ENCODE assay signal across 14 cellular contexts in genomic region chr1:48674641-48675040, GRCh38.
DNase-seq lines count a peak whose midpoint lies in the region; ATAC-seq and TF ChIP-seq lines count a peak whose summit lies in the region.
"Had no signal": no experiment of that assay in that cellular context is flagged by ENCODE, and none has a peak within 500 bp of the region (broad histone marks: within the 10 kb centered on the region; RNA-seq: fewer than 3 reads in every experiment).

No MANE protein-coding gene starts in this region.

- H3K27me3 Mint-ChIP-seq in T-cell = peaks cover 8 to 31% of the 10 kb centered on the region in 2 donors

- H3K4me1 ChIP-seq in GM23248 (ENCODE audit: insufficient read depth) (no peaks in the 10 kb centered on the region), SK-N-SH (ENCODE audit: control insufficient read depth in 1 of 2, insufficient read depth in 2 of 2, low read depth in 1 of 2, low read length in 1 of 2) (peaks cover 0 to 15% of the 10 kb centered on the region in 2 experiments; a peak in 1 of 4 replicates)
- H3K4me1 ChIP-seq: transverse colon had no signal

- H3K27me3 ChIP-seq in GM23248 (replicated peaks; ENCODE audit: insufficient read depth) = 0 out of 2 replicates have a peak, but pooled peaks cover 5% of the 10 kb centered on the region
- H3K27me3 ChIP-seq in SK-N-SH (ENCODE audit: insufficient read depth) = no peaks in the 10 kb centered on the region
- H3K27me3 ChIP-seq: transverse colon had no signal

- TF ChIP-seq RAD21 in SK-N-SH (IDR thresholded peaks at IDR 0.05; ENCODE audit: low read length) = no peak

- H3K9me3 Mint-ChIP-seq in T-cell = no peaks in the 10 kb centered on the region

- POLR2A ChIA-PET in SK-N-SH (lab: Yijun Ruan, JAX) = no interaction called here
- POLR2A ChIA-PET in T-cell (lab: Charles Lee) = no interaction called here

- CTCF ChIA-PET in SK-N-SH (lab: Yijun Ruan, JAX) (interaction anchor here (0.6 to 13.2 kb wide), 9 partner anchors 14 to 1675 kb away, joined by 3 to 162 read pairs (median 5); no protein-coding TSS in a partner anchor), T-cell (lab: Charles Lee) (interaction anchor here in 1 of 2 donors (0.6 kb wide), 1 partner anchor 632 kb away, joined by 10 read pairs; no protein-coding TSS in a partner anchor)

- H3K36me3 Mint-ChIP-seq in T-cell = no peaks in the 10 kb centered on the region
- H3K36me3 Mint-ChIP-seq: activated CD8-positive, alpha-beta memory T cell treated with anti-CD3 and anti-CD28 coated beads, Interleukin-2, amount 10 ng/mL, durations not matched to agents 7 days and 5 days had no signal

- no peak for TF ChIP-seq CTCF in SK-N-SH (IDR thresholded peaks at IDR 0.05)
- no peak for TF ChIP-seq CTCF in foreskin fibroblast (IDR thresholded peaks at IDR 0.05; ENCODE audit: low read depth, low read length)

- H3K9me3 ChIP-seq in GM23248 (ENCODE audit: low read depth) (no peaks in the 10 kb centered on the region), SK-N-SH (no peaks in the 10 kb centered on the region)
- H3K9me3 ChIP-seq: transverse colon had no signal

- H3K9ac ChIP-seq in GM23248 (no peak overlapping the region), SK-N-SH (no peak overlapping the region)

- H3K9me2 ChIP-seq in GM23248 (ENCODE audit: insufficient read depth) (no peaks in the 10 kb centered on the region), SK-N-SH (no peaks in the 10 kb centered on the region)

- H2AFZ ChIP-seq in GM23248 = no peak overlapping the region
- H2AFZ ChIP-seq in SK-N-SH (ENCODE audit: low read depth) = no peak overlapping the region

- H3K4me3 Mint-ChIP-seq in T-cell = no peak overlapping the region
- H3K4me3 Mint-ChIP-seq: activated CD8-positive, alpha-beta memory T cell treated with anti-CD3 and anti-CD28 coated beads, Interleukin-2, amount 10 ng/mL, durations not matched to agents 7 days and 5 days had no signal

- no peaks in the 10 kb centered on the region for H3K4me1 Mint-ChIP-seq in T-cell
- H3K4me1 Mint-ChIP-seq: activated CD8-positive, alpha-beta memory T cell treated with anti-CD3 and anti-CD28 coated beads, Interleukin-2, amount 10 ng/mL, durations not matched to agents 7 days and 5 days had no signal

- in situ Hi-C loops in GM23248 (cut with MboI) = no loop called here

- no peak overlapping the region for H3K27ac ChIP-seq in GM23248
- no peak overlapping the region for H3K27ac ChIP-seq in SK-N-SH (ENCODE audit: low read depth in 2 of 2, low read length in 1 of 2)
- H3K27ac ChIP-seq: transverse colon had no signal

- DNase-seq in A172 (ENCODE audit: low spot score) (peak; percentile 74), GM23248 (peak; percentile 61), SK-N-SH (peak; percentile 39), foreskin fibroblast (peak; percentile 30 to 79), anterior cingulate cortex (lab: John Stamatoyannopoulos, UW) (no peak), T-cell (no peak), RPMI8226 (no peak)
- DNase-seq: activated CD8-positive, alpha-beta memory T cell treated with anti-CD3 and anti-CD28 coated beads, Interleukin-2, amount 10 ng/mL, durations not matched to agents 7 days and 5 days; amniotic stem cell; effector memory CD4-positive, alpha-beta T cell; NCI-H2029; transverse colon had no signal

- H3F3A ChIP-seq in GM23248 (ENCODE audit: insufficient read depth) (no peaks in the 10 kb centered on the region), SK-N-SH (replicated peaks; ENCODE audit: insufficient read depth) (no peaks in the 10 kb centered on the region)

- no peaks in the 10 kb centered on the region for H3K36me3 ChIP-seq in GM23248 (ENCODE audit: low read depth)
- no peaks in the 10 kb centered on the region for H3K36me3 ChIP-seq in SK-N-SH (replicated peaks in 1 of 2; ENCODE audit: control insufficient read depth in 1 of 2, insufficient read depth in 2 of 2, low read length in 1 of 2)
- H3K36me3 ChIP-seq: transverse colon had no signal

- H3K79me2 ChIP-seq in GM23248 (ENCODE audit: insufficient read depth) (no peaks in the 10 kb centered on the region), SK-N-SH (ENCODE audit: insufficient read depth) (no peaks in the 10 kb centered on the region)

- H4K20me1 ChIP-seq in GM23248 (ENCODE audit: insufficient read depth) (no peaks in the 10 kb centered on the region), SK-N-SH (ENCODE audit: insufficient read depth) (no peaks in the 10 kb centered on the region)

- H3K4me3 ChIP-seq in GM23248 = no peak overlapping the region
- H3K4me3 ChIP-seq in SK-N-SH (ENCODE audit: low read depth in 2 of 2, low read length in 1 of 2) = no peak overlapping the region
- H3K4me3 ChIP-seq in foreskin fibroblast (ENCODE audit: low read depth in 1 of 2, low read length in 2 of 2) = no peak overlapping the region
- H3K4me3 ChIP-seq: transverse colon had no signal

- no peak overlapping the region for H3K4me2 ChIP-seq in GM23248 (ENCODE audit: unreplicated experiment)
- H3K4me2 ChIP-seq in SK-N-SH = 0 out of 2 replicates have a peak overlapping the region, but pooled peaks have one; percentile 20

- ATAC-seq in GM19455 (IDR thresholded peaks at IDR 0.05; ENCODE audit: unreplicated experiment) = no peak
- ATAC-seq in T-cell (replicated peaks in 1 of 4) = no peak
- ATAC-seq: activated CD8-positive, alpha-beta memory T cell treated with anti-CD3 and anti-CD28 coated beads, Interleukin-2, amount 10 ng/mL, durations not matched to agents 7 days and 5 days; sciatic nerve had no signal

- TF ChIP-seq EP300 in SK-N-SH (IDR thresholded peaks at IDR 0.05; ENCODE audit: borderline replicate concordance in 1 of 2, low read depth in 1 of 2, low read length in 1 of 2) = 0 out of 4 replicates have a peak, but pooled peaks of 1 of the 2 experiments have one; percentile 41

- WGBS in GM23248 (ENCODE audit: low coverage in 1 of 2, low lambda C conversion rate in 2 of 2, missing lambda C conversion rate in 2 of 2), 2 experiments = 22 to 30% methylated on average over 2 of the region's 2 CpGs
- WGBS in SK-N-SH (ENCODE audit: low lambda C conversion rate) = 23% methylated on average over 2 of the region's 2 CpGs

- H3K27ac Mint-ChIP-seq in T-cell = no peak overlapping the region
- H3K27ac Mint-ChIP-seq: activated CD8-positive, alpha-beta memory T cell treated with anti-CD3 and anti-CD28 coated beads, Interleukin-2, amount 10 ng/mL, durations not matched to agents 7 days and 5 days had no signal

TF ChIP-seq in SK-N-SH, 30 proteins besides CTCF, POLR2A, EP300 and RAD21:
- TF ChIP-seq FOSL2 (IDR thresholded peaks at IDR 0.05; ENCODE audit: borderline replicate concordance, low read depth) = peak; percentile 85
- peak; percentile 52; the same call in 1 of the 2 replicates for TF ChIP-seq MEF2A (IDR thresholded peaks at IDR 0.05; ENCODE audit: borderline replicate concordance, low read depth)
- no peak for TF ChIP-seq TAF1 (IDR thresholded peaks at IDR 0.05; ENCODE audit: borderline replicate concordance, low read depth, low read length)
- TF ChIP-seq USF1 (IDR thresholded peaks at IDR 0.05; ENCODE audit: borderline replicate concordance, low read depth) = 0 out of 2 replicates have a peak, but pooled peaks have one; percentile 20
- TF ChIP-seq GABPA (IDR thresholded peaks at IDR 0.05; ENCODE audit: low read depth) = no peak
- TF ChIP-seq TCF12 (IDR thresholded peaks at IDR 0.05) = peak; percentile 39; the same call in 1 of the 2 replicates
- TF ChIP-seq, protein P1, sequence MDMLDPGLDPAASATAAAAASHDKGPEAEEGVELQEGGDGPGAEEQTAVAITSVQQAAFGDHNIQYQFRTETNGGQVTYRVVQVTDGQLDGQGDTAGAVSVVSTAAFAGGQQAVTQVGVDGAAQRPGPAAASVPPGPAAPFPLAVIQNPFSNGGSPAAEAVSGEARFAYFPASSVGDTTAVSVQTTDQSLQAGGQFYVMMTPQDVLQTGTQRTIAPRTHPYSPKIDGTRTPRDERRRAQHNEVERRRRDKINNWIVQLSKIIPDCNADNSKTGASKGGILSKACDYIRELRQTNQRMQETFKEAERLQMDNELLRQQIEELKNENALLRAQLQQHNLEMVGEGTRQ (IDR thresholded peaks at IDR 0.05; ENCODE audit: borderline replicate concordance, low read depth, low read length) = no peak
- TF ChIP-seq JUND (IDR thresholded peaks at IDR 0.05) = peak; percentile 51
- TF ChIP-seq SMC3 (IDR thresholded peaks at IDR 0.05; ENCODE audit: low read depth, low read length) = no peak
- TF ChIP-seq PBX3 (IDR thresholded peaks at IDR 0.05) = 0 out of 2 replicates have a peak, but pooled peaks have one; percentile 24

Comparison
In these comparisons a context has a peak if more than half of its experiments do, and no peak if none do; other contexts are left out.
1. DNase-seq: peak in A172 (single experiment), GM23248 (single experiment), SK-N-SH (single experiment) and foreskin fibroblast (2 of 2); none in anterior cingulate cortex (0 of 58), T-cell (0 of 34) and RPMI8226 (single experiment).